Comparison of ENCODE assay signal across 8 cellular contexts in the genomic region with DNA sequence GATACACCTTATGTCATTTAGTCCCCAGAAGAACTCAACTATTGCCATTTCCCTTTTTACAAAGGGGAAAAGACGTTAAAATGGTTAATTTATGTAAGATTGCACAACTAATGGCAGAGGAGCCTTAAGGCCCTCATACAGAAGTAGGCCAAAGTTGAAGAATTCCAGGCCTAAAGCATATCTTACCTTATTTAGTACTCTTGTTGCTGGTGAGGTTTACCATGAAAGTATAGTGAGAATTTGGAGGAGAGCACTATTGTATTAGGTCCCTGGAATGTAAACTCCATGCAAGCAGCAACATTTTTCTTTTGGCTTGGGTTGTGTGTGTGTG. TPM values are rescaled to one million over a fixed set of nuclear protein-coding genes. Genes with fewer than 3 reads are reported as not detected.
DNase-seq lines count a peak whose midpoint lies in the region; ATAC-seq and TF ChIP-seq lines count a peak whose summit lies in the region.

No MANE protein-coding gene starts in this region.

- TF ChIP-seq CTCF in sigmoid colon (IDR thresholded peaks at IDR 0.05) (no peak), BE2C (IDR thresholded peaks at IDR 0.05; ENCODE audit: low read depth, low read length) (no peak)

- 26 to 41% methylated on average over 1 of the region's 1 CpG for WGBS in sigmoid colon, 2 donors

- DNase-seq in HCEC 1CT: peak; percentile 58
- no peak for DNase-seq in SJCRH30
- peak; percentile 23 for DNase-seq in fibroblast of gingiva (ENCODE audit: low read depth)
- DNase-seq in sigmoid colon: no peak
- no peak for DNase-seq in BE2C
- DNase-seq in central memory CD4-positive, alpha-beta T cell: no peak
- no peak for DNase-seq in NCI-H1930 (lab: John Stamatoyannopoulos, UW)

- ATAC-seq in GM19035 (IDR thresholded peaks at IDR 0.05; ENCODE audit: unreplicated experiment): no peak

- peak overlapping the region; percentile 73 for H3K4me3 ChIP-seq in SJCRH30
- H3K4me3 ChIP-seq in sigmoid colon: peak overlapping the region in 2 of 4 donors; percentile 56 to 71
- no peak overlapping the region for H3K4me3 ChIP-seq in BE2C (ENCODE audit: low read depth, low read length)

- TF ChIP-seq EP300 in sigmoid colon (IDR thresholded peaks at IDR 0.05): peak in 2 of 4 donors; percentile 1 to 2

- H3K36me3 ChIP-seq in SJCRH30 (no peaks in the 10 kb centered on the region), sigmoid colon (no peaks in the 10 kb centered on the region), BE2C (no peaks in the 10 kb centered on the region)

- peak overlapping the region; percentile 94 for H3K27ac ChIP-seq in SJCRH30
- H3K27ac ChIP-seq in sigmoid colon: peak overlapping the region; percentile 89 to 97 (median 96)

- intact Hi-C loops in sigmoid colon (cut with DNase I): loop anchor here (10.0 kb wide), 1 partner anchor 223 kb away; the partner anchor contains the start of genes ANKMY2 and BZW2

- TF ChIP-seq POLR2A in sigmoid colon (IDR thresholded peaks at IDR 0.05): no peak

- H3K4me1 ChIP-seq in SJCRH30: peaks cover 33% of the 10 kb centered on the region
- H3K4me1 ChIP-seq in sigmoid colon: peaks cover 0 to 29% (median 21%) of the 10 kb centered on the region in 4 donors
- H3K4me1 ChIP-seq in BE2C: no peaks in the 10 kb centered on the region; the same call in 1 of the 2 replicates

- H3K9me3 ChIP-seq in SJCRH30 (replicated peaks): no peaks in the 10 kb centered on the region
- no peaks in the 10 kb centered on the region for H3K9me3 ChIP-seq in sigmoid colon
- H3K9me3 ChIP-seq in BE2C: no peaks in the 10 kb centered on the region

- H3K27me3 ChIP-seq in SJCRH30 (no peaks in the 10 kb centered on the region), sigmoid colon (no peaks in the 10 kb centered on the region), BE2C (no peaks in the 10 kb centered on the region)

RNA-seq across cellular contexts. Expression of gene CRPPA, which starts 0.7 kb away (rescaled TPM):
- total RNA-seq in SJCRH30 (2014; rRNA removed; shearing (Covaris generic)): 8.8 and 9.3 TPM in 2 replicates
- 1 to 10 TPM; 3.9 to 6.0 (median 4.5) TPM for total RNA-seq in sigmoid colon
- 1 to 10 TPM in 1 of 3 donors, under 1 TPM in 2; 0.23 to 1.2 (median 0.48) TPM for polyA plus RNA-seq in sigmoid colon
- 2.8 TPM for polyA plus RNA-seq in BE2C (2012; ENCODE audit: insufficient read depth, insufficient read length, low read depth)

RNA-seq across cellular contexts. Expression of gene SOSTDC1, which starts 43.5 kb away (rescaled TPM):
- total RNA-seq in SJCRH30 (2014; rRNA removed; shearing (Covaris generic)): 6.2 and 7.3 TPM in 2 replicates
- total RNA-seq in sigmoid colon: 1 to 10 TPM in 3 of 4 donors, under 1 TPM in 1; 0.36 to 8.7 (median 4.0) TPM
- polyA plus RNA-seq in sigmoid colon: 1 to 10 TPM; 1.8 to 3.0 (median 2.5) TPM
- 4.6 TPM for polyA plus RNA-seq in BE2C (2012; ENCODE audit: insufficient read depth, insufficient read length, low read depth)

Comparison
In these comparisons a context has a peak if more than half of its experiments do, and no peak if none do; other contexts are left out.
1. DNase-seq: peak in HCEC 1CT (single experiment) and fibroblast of gingiva (single experiment); none in SJCRH30 (0 of 2), sigmoid colon (single experiment), BE2C (single experiment), central memory CD4-positive, alpha-beta T cell (single experiment) and NCI-H1930 (0 of 2).